ENCODE assay signal across 1 cellular context in the genomic region with DNA sequence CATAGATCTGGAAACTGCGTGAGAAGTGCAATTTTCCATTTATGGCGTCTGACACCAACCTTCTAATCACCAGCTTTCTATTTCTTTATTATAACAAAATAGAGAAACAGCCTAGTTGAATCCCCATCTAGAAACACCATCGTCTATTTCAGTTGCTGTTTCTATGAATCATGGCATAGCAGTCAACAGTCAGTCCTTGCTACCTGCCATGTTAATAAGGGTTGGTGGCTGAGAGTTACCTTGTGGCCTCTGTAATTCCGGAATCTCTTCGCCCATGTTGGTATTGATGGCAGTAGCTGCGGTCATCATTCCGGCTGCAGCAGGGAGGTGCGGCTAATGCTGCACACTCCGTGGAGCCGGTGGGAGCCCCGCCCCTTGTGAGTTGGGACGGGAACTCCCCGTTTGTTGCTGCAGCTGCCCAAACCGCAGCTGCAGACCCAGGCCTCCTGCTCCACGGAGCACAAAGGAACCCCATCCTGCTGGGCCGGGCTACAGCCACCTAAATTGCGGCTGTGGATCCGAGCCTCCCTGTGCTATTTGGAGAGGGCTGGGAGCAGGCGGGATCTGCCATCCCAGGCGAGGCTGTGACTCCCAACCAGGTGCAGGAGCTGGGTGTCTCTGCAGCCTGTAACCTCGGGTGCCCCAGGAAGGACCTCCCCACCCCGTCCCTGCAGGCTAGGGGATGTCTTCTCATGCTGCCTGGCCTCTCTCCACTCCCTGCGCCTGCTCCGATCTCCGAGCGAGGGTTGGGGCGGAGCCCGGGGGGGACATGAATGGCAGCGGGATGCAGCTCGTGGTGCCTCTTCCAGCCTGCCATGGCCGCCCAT.
TF ChIP-seq lines count a peak whose summit lies in the region.

No MANE protein-coding gene starts in this region.

TF ChIP-seq in A549, 52 proteins besides CTCF, POLR2A, EP300 and RAD21 (continued from another document):
- TF ChIP-seq HDAC2 (IDR thresholded peaks at IDR 0.05): no peak
- no peak for TF ChIP-seq RARB (CRISPR knock-in tag; IDR thresholded peaks at IDR 0.05)
- no peak for TF ChIP-seq TP53 (CRISPR knock-in tag; IDR thresholded peaks at IDR 0.05)
- TF ChIP-seq, protein P1, sequence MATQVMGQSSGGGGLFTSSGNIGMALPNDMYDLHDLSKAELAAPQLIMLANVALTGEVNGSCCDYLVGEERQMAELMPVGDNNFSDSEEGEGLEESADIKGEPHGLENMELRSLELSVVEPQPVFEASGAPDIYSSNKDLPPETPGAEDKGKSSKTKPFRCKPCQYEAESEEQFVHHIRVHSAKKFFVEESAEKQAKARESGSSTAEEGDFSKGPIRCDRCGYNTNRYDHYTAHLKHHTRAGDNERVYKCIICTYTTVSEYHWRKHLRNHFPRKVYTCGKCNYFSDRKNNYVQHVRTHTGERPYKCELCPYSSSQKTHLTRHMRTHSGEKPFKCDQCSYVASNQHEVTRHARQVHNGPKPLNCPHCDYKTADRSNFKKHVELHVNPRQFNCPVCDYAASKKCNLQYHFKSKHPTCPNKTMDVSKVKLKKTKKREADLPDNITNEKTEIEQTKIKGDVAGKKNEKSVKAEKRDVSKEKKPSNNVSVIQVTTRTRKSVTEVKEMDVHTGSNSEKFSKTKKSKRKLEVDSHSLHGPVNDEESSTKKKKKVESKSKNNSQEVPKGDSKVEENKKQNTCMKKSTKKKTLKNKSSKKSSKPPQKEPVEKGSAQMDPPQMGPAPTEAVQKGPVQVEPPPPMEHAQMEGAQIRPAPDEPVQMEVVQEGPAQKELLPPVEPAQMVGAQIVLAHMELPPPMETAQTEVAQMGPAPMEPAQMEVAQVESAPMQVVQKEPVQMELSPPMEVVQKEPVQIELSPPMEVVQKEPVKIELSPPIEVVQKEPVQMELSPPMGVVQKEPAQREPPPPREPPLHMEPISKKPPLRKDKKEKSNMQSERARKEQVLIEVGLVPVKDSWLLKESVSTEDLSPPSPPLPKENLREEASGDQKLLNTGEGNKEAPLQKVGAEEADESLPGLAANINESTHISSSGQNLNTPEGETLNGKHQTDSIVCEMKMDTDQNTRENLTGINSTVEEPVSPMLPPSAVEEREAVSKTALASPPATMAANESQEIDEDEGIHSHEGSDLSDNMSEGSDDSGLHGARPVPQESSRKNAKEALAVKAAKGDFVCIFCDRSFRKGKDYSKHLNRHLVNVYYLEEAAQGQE (IDR thresholded peaks at IDR 0.05): no peak
- TF ChIP-seq PHF8 (IDR thresholded peaks at IDR 0.05; ENCODE audit: borderline replicate concordance, low read depth): no peak
